ENCODE assay signal across 1 cellular context in the genomic region with DNA sequence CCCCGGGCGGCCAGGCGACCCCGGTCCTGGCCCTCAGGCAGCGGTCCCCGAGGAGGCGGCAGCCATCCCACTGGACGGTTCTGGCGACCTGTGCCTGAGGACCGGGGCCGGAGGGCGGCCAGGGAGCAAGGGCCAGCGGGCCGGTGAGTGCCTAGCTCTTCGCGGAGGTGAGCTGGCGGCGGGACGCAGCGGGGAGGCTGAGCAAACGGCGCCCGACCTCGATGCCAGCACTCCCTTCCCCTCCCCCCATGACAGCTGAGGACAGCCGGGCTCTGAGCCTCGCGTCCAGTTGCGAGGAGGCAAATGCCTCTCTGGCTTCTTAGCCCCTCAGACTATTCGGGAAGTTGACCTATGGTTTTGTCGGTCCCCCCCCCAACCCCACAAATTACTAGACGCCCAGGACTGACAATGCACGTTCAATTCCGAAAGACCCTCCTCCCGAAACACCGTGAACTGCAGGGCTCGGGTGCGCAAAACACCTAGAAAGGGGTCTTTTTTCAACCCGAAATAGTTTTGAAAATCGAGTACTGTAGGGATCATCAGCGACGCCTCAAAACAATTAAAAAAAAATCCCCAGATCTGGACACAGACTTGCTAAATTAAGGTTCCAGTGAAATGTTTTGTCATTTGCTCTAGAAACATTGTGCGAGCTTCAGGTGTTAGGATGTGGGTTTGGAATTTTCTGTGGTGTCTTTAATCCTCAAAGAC.
TF ChIP-seq lines count a peak whose summit lies in the region.

No MANE protein-coding gene starts in this region.

TF ChIP-seq in HepG2, 621 proteins besides CTCF, POLR2A, EP300 and RAD21 (continued from another document and continues in another):
- TF ChIP-seq SP4 (CRISPR knock-in tag; IDR thresholded peaks at IDR 0.05) (0 out of 2 replicates have a peak, but pooled peaks have one; percentile 15), CENPX (CRISPR knock-in tag; IDR thresholded peaks at IDR 0.05) (no peak), SNAPC2 (CRISPR knock-in tag; IDR thresholded peaks at IDR 0.05) (no peak), MAZ (IDR thresholded peaks at IDR 0.05; ENCODE audit: borderline replicate concordance, low read depth, low read length) (no peak), MAZ (CRISPR knock-in tag; IDR thresholded peaks at IDR 0.05; ENCODE audit: low read depth) (peak; percentile 43; the same call in 1 of the 2 replicates), RFXANK (CRISPR knock-in tag; IDR thresholded peaks at IDR 0.05) (no peak), HNRNPL (IDR thresholded peaks at IDR 0.05; ENCODE audit: low read depth, low read length) (peak; percentile 56; the same call in 1 of the 2 replicates), HIVEP1 (CRISPR knock-in tag; IDR thresholded peaks at IDR 0.05) (no peak), ZNF777 (CRISPR knock-in tag; IDR thresholded peaks at IDR 0.05) (peak; percentile 88), MZF1 (CRISPR knock-in tag; IDR thresholded peaks at IDR 0.05; ENCODE audit: borderline replicate concordance) (no peak), MYC (CRISPR knock-in tag; IDR thresholded peaks at IDR 0.05; ENCODE audit: borderline replicate concordance) (peak; percentile 49; the same call in 1 of the 2 replicates), PPARG (CRISPR knock-in tag; conservative IDR thresholded peaks at IDR 0.05) (no peak), SNAI1 (CRISPR knock-in tag; IDR thresholded peaks at IDR 0.05; ENCODE audit: borderline replicate concordance) (no peak), STAT5B (CRISPR knock-in tag; IDR thresholded peaks at IDR 0.05) (no peak), NKX3-1 (CRISPR knock-in tag; IDR thresholded peaks at IDR 0.05) (0 out of 2 replicates have a peak, but pooled peaks have one; percentile 10), ZFP36L2 (CRISPR knock-in tag; IDR thresholded peaks at IDR 0.05) (no peak), ZNF235 (CRISPR knock-in tag; IDR thresholded peaks at IDR 0.05; ENCODE audit: borderline replicate concordance) (no peak), ZNF138 (CRISPR knock-in tag; IDR thresholded peaks at IDR 0.05; ENCODE audit: low read depth) (0 out of 2 replicates have a peak, but pooled peaks have one; percentile 4), KLF13 (CRISPR knock-in tag; IDR thresholded peaks at IDR 0.05) (no peak; the same call in 1 of the 2 replicates), CEBPG (CRISPR knock-in tag; IDR thresholded peaks at IDR 0.05) (no peak), NFRKB (IDR thresholded peaks at IDR 0.05) (no peak), ZC3H4 (CRISPR knock-in tag; IDR thresholded peaks at IDR 0.05; ENCODE audit: borderline replicate concordance) (peak; percentile 65; the same call in 1 of the 2 replicates), CBX2 (IDR thresholded peaks at IDR 0.05; ENCODE audit: low read depth, low read length) (no peak), CBX2 (CRISPR knock-in tag; IDR thresholded peaks at IDR 0.05; ENCODE audit: low read depth) (no peak), ZKSCAN8 (CRISPR knock-in tag; IDR thresholded peaks at IDR 0.05; ENCODE audit: borderline replicate concordance) (no peak), NR2C2 (CRISPR knock-in tag; IDR thresholded peaks at IDR 0.05; ENCODE audit: borderline replicate concordance) (no peak), IRX3 (CRISPR knock-in tag; IDR thresholded peaks at IDR 0.05; ENCODE audit: borderline replicate concordance, low read depth) (peak; percentile 46), SOX5 (CRISPR knock-in tag; IDR thresholded peaks at IDR 0.05; ENCODE audit: borderline replicate concordance) (no peak), ZNF83 (CRISPR knock-in tag; IDR thresholded peaks at IDR 0.05; ENCODE audit: borderline replicate concordance) (no peak), ZNF546 (CRISPR knock-in tag; conservative IDR thresholded peaks at IDR 0.05) (no peak)
- TF ChIP-seq, protein P1, sequence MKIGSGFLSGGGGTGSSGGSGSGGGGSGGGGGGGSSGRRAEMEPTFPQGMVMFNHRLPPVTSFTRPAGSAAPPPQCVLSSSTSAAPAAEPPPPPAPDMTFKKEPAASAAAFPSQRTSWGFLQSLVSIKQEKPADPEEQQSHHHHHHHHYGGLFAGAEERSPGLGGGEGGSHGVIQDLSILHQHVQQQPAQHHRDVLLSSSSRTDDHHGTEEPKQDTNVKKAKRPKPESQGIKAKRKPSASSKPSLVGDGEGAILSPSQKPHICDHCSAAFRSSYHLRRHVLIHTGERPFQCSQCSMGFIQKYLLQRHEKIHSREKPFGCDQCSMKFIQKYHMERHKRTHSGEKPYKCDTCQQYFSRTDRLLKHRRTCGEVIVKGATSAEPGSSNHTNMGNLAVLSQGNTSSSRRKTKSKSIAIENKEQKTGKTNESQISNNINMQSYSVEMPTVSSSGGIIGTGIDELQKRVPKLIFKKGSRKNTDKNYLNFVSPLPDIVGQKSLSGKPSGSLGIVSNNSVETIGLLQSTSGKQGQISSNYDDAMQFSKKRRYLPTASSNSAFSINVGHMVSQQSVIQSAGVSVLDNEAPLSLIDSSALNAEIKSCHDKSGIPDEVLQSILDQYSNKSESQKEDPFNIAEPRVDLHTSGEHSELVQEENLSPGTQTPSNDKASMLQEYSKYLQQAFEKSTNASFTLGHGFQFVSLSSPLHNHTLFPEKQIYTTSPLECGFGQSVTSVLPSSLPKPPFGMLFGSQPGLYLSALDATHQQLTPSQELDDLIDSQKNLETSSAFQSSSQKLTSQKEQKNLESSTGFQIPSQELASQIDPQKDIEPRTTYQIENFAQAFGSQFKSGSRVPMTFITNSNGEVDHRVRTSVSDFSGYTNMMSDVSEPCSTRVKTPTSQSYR (CRISPR knock-in tag; IDR thresholded peaks at IDR 0.05; ENCODE audit: borderline replicate concordance): peak; percentile 97
- TF ChIP-seq, protein P2, sequence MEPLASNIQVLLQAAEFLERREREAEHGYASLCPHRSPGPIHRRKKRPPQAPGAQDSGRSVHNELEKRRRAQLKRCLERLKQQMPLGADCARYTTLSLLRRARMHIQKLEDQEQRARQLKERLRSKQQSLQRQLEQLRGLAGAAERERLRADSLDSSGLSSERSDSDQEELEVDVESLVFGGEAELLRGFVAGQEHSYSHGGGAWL (CRISPR knock-in tag; IDR thresholded peaks at IDR 0.05): no peak
- TF ChIP-seq, protein P3, sequence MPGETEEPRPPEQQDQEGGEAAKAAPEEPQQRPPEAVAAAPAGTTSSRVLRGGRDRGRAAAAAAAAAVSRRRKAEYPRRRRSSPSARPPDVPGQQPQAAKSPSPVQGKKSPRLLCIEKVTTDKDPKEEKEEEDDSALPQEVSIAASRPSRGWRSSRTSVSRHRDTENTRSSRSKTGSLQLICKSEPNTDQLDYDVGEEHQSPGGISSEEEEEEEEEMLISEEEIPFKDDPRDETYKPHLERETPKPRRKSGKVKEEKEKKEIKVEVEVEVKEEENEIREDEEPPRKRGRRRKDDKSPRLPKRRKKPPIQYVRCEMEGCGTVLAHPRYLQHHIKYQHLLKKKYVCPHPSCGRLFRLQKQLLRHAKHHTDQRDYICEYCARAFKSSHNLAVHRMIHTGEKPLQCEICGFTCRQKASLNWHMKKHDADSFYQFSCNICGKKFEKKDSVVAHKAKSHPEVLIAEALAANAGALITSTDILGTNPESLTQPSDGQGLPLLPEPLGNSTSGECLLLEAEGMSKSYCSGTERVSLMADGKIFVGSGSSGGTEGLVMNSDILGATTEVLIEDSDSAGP (CRISPR knock-in tag; IDR thresholded peaks at IDR 0.05; ENCODE audit: borderline replicate concordance): 0 out of 2 replicates have a peak, but pooled peaks have one; percentile 69
- TF ChIP-seq, protein P4, sequence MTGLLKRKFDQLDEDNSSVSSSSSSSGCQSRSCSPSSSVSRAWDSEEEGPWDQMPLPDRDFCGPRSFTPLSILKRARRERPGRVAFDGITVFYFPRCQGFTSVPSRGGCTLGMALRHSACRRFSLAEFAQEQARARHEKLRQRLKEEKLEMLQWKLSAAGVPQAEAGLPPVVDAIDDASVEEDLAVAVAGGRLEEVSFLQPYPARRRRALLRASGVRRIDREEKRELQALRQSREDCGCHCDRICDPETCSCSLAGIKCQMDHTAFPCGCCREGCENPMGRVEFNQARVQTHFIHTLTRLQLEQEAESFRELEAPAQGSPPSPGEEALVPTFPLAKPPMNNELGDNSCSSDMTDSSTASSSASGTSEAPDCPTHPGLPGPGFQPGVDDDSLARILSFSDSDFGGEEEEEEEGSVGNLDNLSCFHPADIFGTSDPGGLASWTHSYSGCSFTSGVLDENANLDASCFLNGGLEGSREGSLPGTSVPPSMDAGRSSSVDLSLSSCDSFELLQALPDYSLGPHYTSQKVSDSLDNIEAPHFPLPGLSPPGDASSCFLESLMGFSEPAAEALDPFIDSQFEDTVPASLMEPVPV (CRISPR knock-in tag; IDR thresholded peaks at IDR 0.05): no peak; the same call in 1 of the 2 replicates
- TF ChIP-seq, protein P5, sequence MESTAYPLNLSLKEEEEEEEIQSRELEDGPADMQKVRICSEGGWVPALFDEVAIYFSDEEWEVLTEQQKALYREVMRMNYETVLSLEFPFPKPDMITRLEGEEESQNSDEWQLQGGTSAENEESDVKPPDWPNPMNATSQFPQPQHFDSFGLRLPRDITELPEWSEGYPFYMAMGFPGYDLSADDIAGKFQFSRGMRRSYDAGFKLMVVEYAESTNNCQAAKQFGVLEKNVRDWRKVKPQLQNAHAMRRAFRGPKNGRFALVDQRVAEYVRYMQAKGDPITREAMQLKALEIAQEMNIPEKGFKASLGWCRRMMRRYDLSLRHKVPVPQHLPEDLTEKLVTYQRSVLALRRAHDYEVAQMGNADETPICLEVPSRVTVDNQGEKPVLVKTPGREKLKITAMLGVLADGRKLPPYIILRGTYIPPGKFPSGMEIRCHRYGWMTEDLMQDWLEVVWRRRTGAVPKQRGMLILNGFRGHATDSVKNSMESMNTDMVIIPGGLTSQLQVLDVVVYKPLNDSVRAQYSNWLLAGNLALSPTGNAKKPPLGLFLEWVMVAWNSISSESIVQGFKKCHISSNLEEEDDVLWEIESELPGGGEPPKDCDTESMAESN (CRISPR knock-in tag; conservative IDR thresholded peaks at IDR 0.05): peak; percentile 39; the same call in 1 of the 2 replicates
- TF ChIP-seq, protein P6, sequence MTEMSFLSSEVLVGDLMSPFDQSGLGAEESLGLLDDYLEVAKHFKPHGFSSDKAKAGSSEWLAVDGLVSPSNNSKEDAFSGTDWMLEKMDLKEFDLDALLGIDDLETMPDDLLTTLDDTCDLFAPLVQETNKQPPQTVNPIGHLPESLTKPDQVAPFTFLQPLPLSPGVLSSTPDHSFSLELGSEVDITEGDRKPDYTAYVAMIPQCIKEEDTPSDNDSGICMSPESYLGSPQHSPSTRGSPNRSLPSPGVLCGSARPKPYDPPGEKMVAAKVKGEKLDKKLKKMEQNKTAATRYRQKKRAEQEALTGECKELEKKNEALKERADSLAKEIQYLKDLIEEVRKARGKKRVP (CRISPR knock-in tag; IDR thresholded peaks at IDR 0.05): no peak
- TF ChIP-seq, protein P7, sequence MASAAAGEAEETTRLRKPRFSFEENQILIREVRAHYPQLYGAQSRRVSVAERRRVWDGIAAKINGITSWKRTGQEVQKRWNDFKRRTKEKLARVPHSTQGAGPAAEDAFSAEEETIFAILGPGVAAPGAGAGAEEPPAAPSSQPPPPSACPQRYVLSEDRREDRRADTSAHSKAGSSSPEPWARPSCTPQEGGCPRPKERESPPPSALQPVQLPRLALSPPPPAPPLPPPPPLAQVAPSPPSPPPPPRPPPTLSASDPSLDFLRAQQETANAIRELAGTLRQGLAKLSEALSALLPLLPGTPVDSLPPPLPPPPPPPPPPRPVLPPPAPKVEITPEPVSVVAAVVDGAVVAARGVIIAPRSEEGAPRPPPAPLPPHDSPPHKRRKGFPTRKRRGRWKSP (CRISPR knock-in tag; IDR thresholded peaks at IDR 0.05): no peak
- TF ChIP-seq, protein P8, sequence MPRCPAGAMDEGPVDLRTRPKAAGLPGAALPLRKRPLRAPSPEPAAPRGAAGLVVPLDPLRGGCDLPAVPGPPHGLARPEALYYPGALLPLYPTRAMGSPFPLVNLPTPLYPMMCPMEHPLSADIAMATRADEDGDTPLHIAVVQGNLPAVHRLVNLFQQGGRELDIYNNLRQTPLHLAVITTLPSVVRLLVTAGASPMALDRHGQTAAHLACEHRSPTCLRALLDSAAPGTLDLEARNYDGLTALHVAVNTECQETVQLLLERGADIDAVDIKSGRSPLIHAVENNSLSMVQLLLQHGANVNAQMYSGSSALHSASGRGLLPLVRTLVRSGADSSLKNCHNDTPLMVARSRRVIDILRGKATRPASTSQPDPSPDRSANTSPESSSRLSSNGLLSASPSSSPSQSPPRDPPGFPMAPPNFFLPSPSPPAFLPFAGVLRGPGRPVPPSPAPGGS (CRISPR knock-in tag; IDR thresholded peaks at IDR 0.05): 0 out of 2 replicates have a peak, but pooled peaks have one; percentile 11
- TF ChIP-seq, protein P9, sequence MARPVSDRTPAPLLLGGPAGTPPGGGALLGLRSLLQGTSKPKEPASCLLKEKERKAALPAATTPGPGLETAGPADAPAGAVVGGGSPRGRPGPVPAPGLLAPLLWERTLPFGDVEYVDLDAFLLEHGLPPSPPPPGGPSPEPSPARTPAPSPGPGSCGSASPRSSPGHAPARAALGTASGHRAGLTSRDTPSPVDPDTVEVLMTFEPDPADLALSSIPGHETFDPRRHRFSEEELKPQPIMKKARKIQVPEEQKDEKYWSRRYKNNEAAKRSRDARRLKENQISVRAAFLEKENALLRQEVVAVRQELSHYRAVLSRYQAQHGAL (CRISPR knock-in tag; IDR thresholded peaks at IDR 0.05; ENCODE audit: not compliant biosample characterization): no peak
- TF ChIP-seq, protein P10, sequence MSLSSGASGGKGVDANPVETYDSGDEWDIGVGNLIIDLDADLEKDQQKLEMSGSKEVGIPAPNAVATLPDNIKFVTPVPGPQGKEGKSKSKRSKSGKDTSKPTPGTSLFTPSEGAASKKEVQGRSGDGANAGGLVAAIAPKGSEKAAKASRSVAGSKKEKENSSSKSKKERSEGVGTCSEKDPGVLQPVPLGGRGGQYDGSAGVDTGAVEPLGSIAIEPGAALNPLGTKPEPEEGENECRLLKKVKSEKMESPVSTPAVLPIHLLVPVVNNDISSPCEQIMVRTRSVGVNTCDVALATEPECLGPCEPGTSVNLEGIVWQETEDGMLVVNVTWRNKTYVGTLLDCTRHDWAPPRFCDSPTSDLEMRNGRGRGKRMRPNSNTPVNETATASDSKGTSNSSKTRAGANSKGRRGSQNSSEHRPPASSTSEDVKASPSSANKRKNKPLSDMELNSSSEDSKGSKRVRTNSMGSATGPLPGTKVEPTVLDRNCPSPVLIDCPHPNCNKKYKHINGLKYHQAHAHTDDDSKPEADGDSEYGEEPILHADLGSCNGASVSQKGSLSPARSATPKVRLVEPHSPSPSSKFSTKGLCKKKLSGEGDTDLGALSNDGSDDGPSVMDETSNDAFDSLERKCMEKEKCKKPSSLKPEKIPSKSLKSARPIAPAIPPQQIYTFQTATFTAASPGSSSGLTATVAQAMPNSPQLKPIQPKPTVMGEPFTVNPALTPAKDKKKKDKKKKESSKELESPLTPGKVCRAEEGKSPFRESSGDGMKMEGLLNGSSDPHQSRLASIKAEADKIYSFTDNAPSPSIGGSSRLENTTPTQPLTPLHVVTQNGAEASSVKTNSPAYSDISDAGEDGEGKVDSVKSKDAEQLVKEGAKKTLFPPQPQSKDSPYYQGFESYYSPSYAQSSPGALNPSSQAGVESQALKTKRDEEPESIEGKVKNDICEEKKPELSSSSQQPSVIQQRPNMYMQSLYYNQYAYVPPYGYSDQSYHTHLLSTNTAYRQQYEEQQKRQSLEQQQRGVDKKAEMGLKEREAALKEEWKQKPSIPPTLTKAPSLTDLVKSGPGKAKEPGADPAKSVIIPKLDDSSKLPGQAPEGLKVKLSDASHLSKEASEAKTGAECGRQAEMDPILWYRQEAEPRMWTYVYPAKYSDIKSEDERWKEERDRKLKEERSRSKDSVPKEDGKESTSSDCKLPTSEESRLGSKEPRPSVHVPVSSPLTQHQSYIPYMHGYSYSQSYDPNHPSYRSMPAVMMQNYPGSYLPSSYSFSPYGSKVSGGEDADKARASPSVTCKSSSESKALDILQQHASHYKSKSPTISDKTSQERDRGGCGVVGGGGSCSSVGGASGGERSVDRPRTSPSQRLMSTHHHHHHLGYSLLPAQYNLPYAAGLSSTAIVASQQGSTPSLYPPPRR (CRISPR knock-in tag; IDR thresholded peaks at IDR 0.05; ENCODE audit: borderline replicate concordance): 0 out of 2 replicates have a peak, but pooled peaks have one; percentile 29
